Comparison of ENCODE assay signal across 15 cellular contexts in genomic region chr3:17125738-17126137, GRCh38.
DNase-seq lines count a peak whose midpoint lies in the region; ATAC-seq and TF ChIP-seq lines count a peak whose summit lies in the region.
"Had no signal": no experiment of that assay in that cellular context is flagged by ENCODE, and none has a peak within 500 bp of the region (broad histone marks: within the 10 kb centered on the region; RNA-seq: fewer than 3 reads in every experiment).

No MANE protein-coding gene starts in this region.

- no peak overlapping the region for H3K4me3 ChIP-seq in neural progenitor cell
- H3K4me3 ChIP-seq: A549, HAP-1 had no signal

- H2AFZ ChIP-seq in neural progenitor cell (replicated peaks): peak overlapping the region; percentile 10

- no peak overlapping the region for H3K4me2 ChIP-seq in neural progenitor cell
- H3K4me2 ChIP-seq: A549 had no signal

- no peaks in the 10 kb centered on the region for H3F3A ChIP-seq in neural progenitor cell (ENCODE audit: low read depth)

- H3K27ac Mint-ChIP-seq in activated CD8-positive, alpha-beta memory T cell treated with anti-CD3 and anti-CD28 coated beads, Interleukin-2, amount 10 ng/mL, durations not matched to agents 7 days and 5 days: no peak overlapping the region
- H3K27ac Mint-ChIP-seq in neural progenitor cell: no peak overlapping the region
- H3K27ac Mint-ChIP-seq: CD4-positive, alpha-beta memory T cell had no signal

- no peak overlapping the region for H3K27ac ChIP-seq in neural progenitor cell
- H3K27ac ChIP-seq: A549, C4-2B had no signal

- peaks cover 10% of the 10 kb centered on the region for H3K36me3 Mint-ChIP-seq in activated CD8-positive, alpha-beta memory T cell treated with anti-CD3 and anti-CD28 coated beads, Interleukin-2, amount 10 ng/mL, durations not matched to agents 7 days and 5 days
- no peaks in the 10 kb centered on the region for H3K36me3 Mint-ChIP-seq in neural progenitor cell

- no peaks in the 10 kb centered on the region for H3K4me1 Mint-ChIP-seq in activated CD8-positive, alpha-beta memory T cell treated with anti-CD3 and anti-CD28 coated beads, Interleukin-2, amount 10 ng/mL, durations not matched to agents 7 days and 5 days
- H3K4me1 Mint-ChIP-seq in neural progenitor cell: no peaks in the 10 kb centered on the region

- no peaks in the 10 kb centered on the region for H3K4me1 ChIP-seq in neural progenitor cell
- H3K4me1 ChIP-seq: A549, BE2C, HAP-1 had no signal

- TF ChIP-seq CTCF in neural progenitor cell (IDR thresholded peaks at IDR 0.05): no peak

- H3K9me3 ChIP-seq in neural progenitor cell (ENCODE audit: low read depth): no peaks in the 10 kb centered on the region
- H3K9me3 ChIP-seq: BE2C had no signal

- H3K27me3 Mint-ChIP-seq in activated CD8-positive, alpha-beta memory T cell treated with anti-CD3 and anti-CD28 coated beads, Interleukin-2, amount 10 ng/mL, durations not matched to agents 7 days and 5 days: no peaks in the 10 kb centered on the region
- H3K27me3 Mint-ChIP-seq in neural progenitor cell (ENCODE audit: insufficient read depth, low read depth): no peaks in the 10 kb centered on the region

- CTCF ChIA-PET in activated CD8-positive, alpha-beta memory T cell treated with anti-CD3 and anti-CD28 coated beads, Interleukin-2, amount 10 ng/mL, durations not matched to agents 7 days and 5 days (lab: Charles Lee): interaction anchor here (1.3 kb wide), 1 partner anchor 13 kb away, joined by 3 read pairs; no protein-coding TSS in a partner anchor

- no peak overlapping the region for H3K9ac ChIP-seq in neural progenitor cell

- H3K79me2 ChIP-seq in neural progenitor cell (ENCODE audit: low read depth): no peaks in the 10 kb centered on the region

- DNase-seq in activated CD8-positive, alpha-beta memory T cell treated with anti-CD3 and anti-CD28 coated beads for 24 hours: peak; percentile 15
- DNase-seq in activated CD8-positive, alpha-beta memory T cell treated with anti-CD3 and anti-CD28 coated beads, Interleukin-2, amount 50 U/mL, for 4 hours: no peak
- DNase-seq in activated CD8-positive, alpha-beta memory T cell treated with anti-CD3 and anti-CD28 coated beads, Interleukin-2, amount 10 ng/mL, durations not matched to agents 7 days and 5 days: peak; percentile 16
- DNase-seq in neural progenitor cell (ENCODE audit: low spot score): no peak
- no peak for DNase-seq in activated naive CD4-positive, alpha-beta T cell treated with anti-CD3 and anti-CD28 coated beads, Interleukin-2, amount 50 U/mL, for 16 hours
- DNase-seq: BE2C; CD4-positive, alpha-beta memory T cell; DMS153; DMS79 treated with DMSO at 0.1 percent for 48 hours; EL; GDM1 had no signal

- ATAC-seq in activated CD8-positive, alpha-beta memory T cell treated with anti-CD3 and anti-CD28 coated beads, Interleukin-2, amount 10 ng/mL, durations not matched to agents 7 days and 5 days: no peak
- ATAC-seq in HG03280 (IDR thresholded peaks at IDR 0.05; ENCODE audit: unreplicated experiment): no peak
- ATAC-seq: A549 had no signal

- H3K4me3 Mint-ChIP-seq in activated CD8-positive, alpha-beta memory T cell treated with anti-CD3 and anti-CD28 coated beads, Interleukin-2, amount 10 ng/mL, durations not matched to agents 7 days and 5 days: no peak overlapping the region
- no peak overlapping the region for H3K4me3 Mint-ChIP-seq in neural progenitor cell
- H3K4me3 Mint-ChIP-seq: CD4-positive, alpha-beta memory T cell had no signal

- no peaks in the 10 kb centered on the region for H4K20me1 ChIP-seq in neural progenitor cell (ENCODE audit: low read depth)

- H3K9me3 Mint-ChIP-seq in activated CD8-positive, alpha-beta memory T cell treated with anti-CD3 and anti-CD28 coated beads, Interleukin-2, amount 10 ng/mL, durations not matched to agents 7 days and 5 days (ENCODE audit: low read depth): peaks cover 16% of the 10 kb centered on the region
- H3K9me3 Mint-ChIP-seq in neural progenitor cell: peaks cover 4% of the 10 kb centered on the region

- no peaks in the 10 kb centered on the region for H3K36me3 ChIP-seq in neural progenitor cell
- H3K36me3 ChIP-seq: BE2C, HAP-1 had no signal

- no peaks in the 10 kb centered on the region for H3K27me3 ChIP-seq in neural progenitor cell
- H3K27me3 ChIP-seq: BE2C had no signal

Comparison
In these comparisons a context has a peak if more than half of its experiments do, and no peak if none do; other contexts are left out.
1. DNase-seq: peak in activated CD8-positive, alpha-beta memory T cell treated with anti-CD3 and anti-CD28 coated beads for 24 hours (single experiment) and activated CD8-positive, alpha-beta memory T cell treated with anti-CD3 and anti-CD28 coated beads, Interleukin-2, amount 10 ng/mL, durations not matched to agents 7 days and 5 days (single experiment); none in activated CD8-positive, alpha-beta memory T cell treated with anti-CD3 and anti-CD28 coated beads, Interleukin-2, amount 50 U/mL, for 4 hours (single experiment), neural progenitor cell (single experiment) and activated naive CD4-positive, alpha-beta T cell treated with anti-CD3 and anti-CD28 coated beads, Interleukin-2, amount 50 U/mL, for 16 hours (single experiment).